In the genomic region with DNA sequence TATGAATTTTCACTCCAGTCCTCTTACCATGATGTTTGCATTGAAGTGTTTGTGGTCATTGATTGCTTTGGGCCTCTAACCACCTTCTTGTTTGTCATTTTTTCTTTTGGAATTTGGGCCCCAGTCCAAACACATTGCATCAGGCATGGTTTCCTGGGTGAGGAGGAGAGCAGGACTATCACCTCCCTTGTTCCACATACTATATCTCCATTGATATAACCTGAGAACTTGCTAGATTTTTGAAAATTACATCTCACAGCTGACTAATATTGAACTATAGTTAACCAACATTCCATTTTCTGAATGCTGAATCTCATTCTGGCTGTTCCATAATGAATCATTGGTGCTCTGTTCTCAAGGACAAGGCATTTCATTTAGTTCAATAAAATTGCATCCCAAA, we compare ENCODE assay signal across 1 cellular context.
A peak's percentile ranks its signal among the peaks of the same experiment; 100 is the strongest.
TF ChIP-seq lines count a peak whose summit lies in the region.

No MANE protein-coding gene starts in this region.

TF ChIP-seq in HepG2, 621 proteins besides CTCF, POLR2A, EP300 and RAD21 (continued from another document and continues in another):
- TF ChIP-seq ZNF180 (CRISPR knock-in tag; IDR thresholded peaks at IDR 0.05; ENCODE audit: borderline replicate concordance, low read depth) = no peak
- peak; percentile 99 for TF ChIP-seq KDM1A (CRISPR knock-in tag; IDR thresholded peaks at IDR 0.05)
- TF ChIP-seq ZSCAN30 (CRISPR knock-in tag; IDR thresholded peaks at IDR 0.05) = no peak
- TF ChIP-seq ISL2 (CRISPR knock-in tag; IDR thresholded peaks at IDR 0.05) = 0 out of 2 replicates have a peak, but pooled peaks have one; percentile 30
- no peak for TF ChIP-seq ZNF839 (CRISPR knock-in tag; IDR thresholded peaks at IDR 0.05; ENCODE audit: borderline replicate concordance)
- TF ChIP-seq, protein P1, sequence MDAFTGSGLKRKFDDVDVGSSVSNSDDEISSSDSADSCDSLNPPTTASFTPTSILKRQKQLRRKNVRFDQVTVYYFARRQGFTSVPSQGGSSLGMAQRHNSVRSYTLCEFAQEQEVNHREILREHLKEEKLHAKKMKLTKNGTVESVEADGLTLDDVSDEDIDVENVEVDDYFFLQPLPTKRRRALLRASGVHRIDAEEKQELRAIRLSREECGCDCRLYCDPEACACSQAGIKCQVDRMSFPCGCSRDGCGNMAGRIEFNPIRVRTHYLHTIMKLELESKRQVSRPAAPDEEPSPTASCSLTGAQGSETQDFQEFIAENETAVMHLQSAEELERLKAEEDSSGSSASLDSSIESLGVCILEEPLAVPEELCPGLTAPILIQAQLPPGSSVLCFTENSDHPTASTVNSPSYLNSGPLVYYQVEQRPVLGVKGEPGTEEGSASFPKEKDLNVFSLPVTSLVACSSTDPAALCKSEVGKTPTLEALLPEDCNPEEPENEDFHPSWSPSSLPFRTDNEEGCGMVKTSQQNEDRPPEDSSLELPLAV (CRISPR knock-in tag; conservative IDR thresholded peaks at IDR 0.05; ENCODE audit: low read depth) = no peak
- TF ChIP-seq ARNT2 (CRISPR knock-in tag; IDR thresholded peaks at IDR 0.05; ENCODE audit: low read depth) = no peak
- TF ChIP-seq HOXD1 (CRISPR knock-in tag; IDR thresholded peaks at IDR 0.05) = no peak
- TF ChIP-seq, protein P2, sequence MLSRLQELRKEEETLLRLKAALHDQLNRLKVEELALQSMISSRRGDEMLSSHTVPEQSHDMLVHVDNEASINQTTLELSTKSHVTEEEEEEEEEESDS (CRISPR knock-in tag; IDR thresholded peaks at IDR 0.05; ENCODE audit: borderline replicate concordance) = no peak
- TF ChIP-seq ZNF3 (CRISPR knock-in tag; IDR thresholded peaks at IDR 0.05) = peak; percentile 87
- no peak for TF ChIP-seq KAT8 (CRISPR knock-in tag; IDR thresholded peaks at IDR 0.05)
- no peak for TF ChIP-seq HOXA7 (CRISPR knock-in tag; IDR thresholded peaks at IDR 0.05)
- TF ChIP-seq ZNF644 (CRISPR knock-in tag; IDR thresholded peaks at IDR 0.05; ENCODE audit: low read depth) = peak; percentile 48; the same call in 1 of the 2 replicates
- no peak for TF ChIP-seq MIER3 (CRISPR knock-in tag; IDR thresholded peaks at IDR 0.05; ENCODE audit: borderline replicate concordance)
- TF ChIP-seq, protein P3, sequence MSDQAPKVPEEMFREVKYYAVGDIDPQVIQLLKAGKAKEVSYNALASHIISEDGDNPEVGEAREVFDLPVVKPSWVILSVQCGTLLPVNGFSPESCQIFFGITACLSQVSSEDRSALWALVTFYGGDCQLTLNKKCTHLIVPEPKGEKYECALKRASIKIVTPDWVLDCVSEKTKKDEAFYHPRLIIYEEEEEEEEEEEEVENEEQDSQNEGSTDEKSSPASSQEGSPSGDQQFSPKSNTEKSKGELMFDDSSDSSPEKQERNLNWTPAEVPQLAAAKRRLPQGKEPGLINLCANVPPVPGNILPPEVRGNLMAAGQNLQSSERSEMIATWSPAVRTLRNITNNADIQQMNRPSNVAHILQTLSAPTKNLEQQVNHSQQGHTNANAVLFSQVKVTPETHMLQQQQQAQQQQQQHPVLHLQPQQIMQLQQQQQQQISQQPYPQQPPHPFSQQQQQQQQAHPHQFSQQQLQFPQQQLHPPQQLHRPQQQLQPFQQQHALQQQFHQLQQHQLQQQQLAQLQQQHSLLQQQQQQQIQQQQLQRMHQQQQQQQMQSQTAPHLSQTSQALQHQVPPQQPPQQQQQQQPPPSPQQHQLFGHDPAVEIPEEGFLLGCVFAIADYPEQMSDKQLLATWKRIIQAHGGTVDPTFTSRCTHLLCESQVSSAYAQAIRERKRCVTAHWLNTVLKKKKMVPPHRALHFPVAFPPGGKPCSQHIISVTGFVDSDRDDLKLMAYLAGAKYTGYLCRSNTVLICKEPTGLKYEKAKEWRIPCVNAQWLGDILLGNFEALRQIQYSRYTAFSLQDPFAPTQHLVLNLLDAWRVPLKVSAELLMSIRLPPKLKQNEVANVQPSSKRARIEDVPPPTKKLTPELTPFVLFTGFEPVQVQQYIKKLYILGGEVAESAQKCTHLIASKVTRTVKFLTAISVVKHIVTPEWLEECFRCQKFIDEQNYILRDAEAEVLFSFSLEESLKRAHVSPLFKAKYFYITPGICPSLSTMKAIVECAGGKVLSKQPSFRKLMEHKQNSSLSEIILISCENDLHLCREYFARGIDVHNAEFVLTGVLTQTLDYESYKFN (CRISPR knock-in tag; conservative IDR thresholded peaks at IDR 0.05) = peak; percentile 61
- TF ChIP-seq SOX5 (CRISPR knock-in tag; IDR thresholded peaks at IDR 0.05; ENCODE audit: borderline replicate concordance) = peak; percentile 39; the same call in 1 of the 2 replicates
- TF ChIP-seq SKI (IDR thresholded peaks at IDR 0.05; ENCODE audit: partially characterized antibody) = peak; percentile 64
- TF ChIP-seq SMARCC2 (IDR thresholded peaks at IDR 0.05) = no peak
- no peak for TF ChIP-seq TBP (CRISPR knock-in tag; IDR thresholded peaks at IDR 0.05)
- no peak for TF ChIP-seq U2AF2 (IDR thresholded peaks at IDR 0.05; ENCODE audit: low read depth, low read length)
- no peak for TF ChIP-seq DNMT3B (CRISPR knock-in tag; conservative IDR thresholded peaks at IDR 0.05)
- peak; percentile 76 for TF ChIP-seq BCL6 (CRISPR knock-in tag; IDR thresholded peaks at IDR 0.05)
- no peak for TF ChIP-seq SOX6 (IDR thresholded peaks at IDR 0.05)
- peak; percentile 71 for TF ChIP-seq SOX6 (CRISPR knock-in tag; IDR thresholded peaks at IDR 0.05)
- TF ChIP-seq, protein P4, sequence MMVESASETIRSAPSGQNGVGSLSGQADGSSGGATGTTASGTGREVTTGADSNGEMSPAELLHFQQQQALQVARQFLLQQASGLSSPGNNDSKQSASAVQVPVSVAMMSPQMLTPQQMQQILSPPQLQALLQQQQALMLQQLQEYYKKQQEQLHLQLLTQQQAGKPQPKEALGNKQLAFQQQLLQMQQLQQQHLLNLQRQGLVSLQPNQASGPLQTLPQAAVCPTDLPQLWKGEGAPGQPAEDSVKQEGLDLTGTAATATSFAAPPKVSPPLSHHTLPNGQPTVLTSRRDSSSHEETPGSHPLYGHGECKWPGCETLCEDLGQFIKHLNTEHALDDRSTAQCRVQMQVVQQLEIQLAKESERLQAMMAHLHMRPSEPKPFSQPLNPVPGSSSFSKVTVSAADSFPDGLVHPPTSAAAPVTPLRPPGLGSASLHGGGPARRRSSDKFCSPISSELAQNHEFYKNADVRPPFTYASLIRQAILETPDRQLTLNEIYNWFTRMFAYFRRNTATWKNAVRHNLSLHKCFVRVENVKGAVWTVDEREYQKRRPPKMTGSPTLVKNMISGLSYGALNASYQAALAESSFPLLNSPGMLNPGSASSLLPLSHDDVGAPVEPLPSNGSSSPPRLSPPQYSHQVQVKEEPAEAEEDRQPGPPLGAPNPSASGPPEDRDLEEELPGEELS (CRISPR knock-in tag; IDR thresholded peaks at IDR 0.05) = peak; percentile 69
- TF ChIP-seq CHD4 (IDR thresholded peaks at IDR 0.05; ENCODE audit: borderline replicate concordance, low read length) = peak; percentile 40; the same call in 1 of the 2 replicates
- TF ChIP-seq, protein P5, sequence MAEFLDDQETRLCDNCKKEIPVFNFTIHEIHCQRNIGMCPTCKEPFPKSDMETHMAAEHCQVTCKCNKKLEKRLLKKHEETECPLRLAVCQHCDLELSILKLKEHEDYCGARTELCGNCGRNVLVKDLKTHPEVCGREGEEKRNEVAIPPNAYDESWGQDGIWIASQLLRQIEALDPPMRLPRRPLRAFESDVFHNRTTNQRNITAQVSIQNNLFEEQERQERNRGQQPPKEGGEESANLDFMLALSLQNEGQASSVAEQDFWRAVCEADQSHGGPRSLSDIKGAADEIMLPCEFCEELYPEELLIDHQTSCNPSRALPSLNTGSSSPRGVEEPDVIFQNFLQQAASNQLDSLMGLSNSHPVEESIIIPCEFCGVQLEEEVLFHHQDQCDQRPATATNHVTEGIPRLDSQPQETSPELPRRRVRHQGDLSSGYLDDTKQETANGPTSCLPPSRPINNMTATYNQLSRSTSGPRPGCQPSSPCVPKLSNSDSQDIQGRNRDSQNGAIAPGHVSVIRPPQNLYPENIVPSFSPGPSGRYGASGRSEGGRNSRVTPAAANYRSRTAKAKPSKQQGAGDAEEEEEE (CRISPR knock-in tag; IDR thresholded peaks at IDR 0.05; ENCODE audit: borderline replicate concordance) = no peak
- no peak for TF ChIP-seq THYN1 (CRISPR knock-in tag; IDR thresholded peaks at IDR 0.05; ENCODE audit: borderline replicate concordance, low read depth)
- TF ChIP-seq SAP130 (CRISPR knock-in tag; IDR thresholded peaks at IDR 0.05; ENCODE audit: low read depth) = peak; percentile 33
- no peak for TF ChIP-seq ZNF605 (CRISPR knock-in tag; IDR thresholded peaks at IDR 0.05)
- 0 out of 2 replicates have a peak, but pooled peaks have one; percentile 19 for TF ChIP-seq ZNF205 (CRISPR knock-in tag; IDR thresholded peaks at IDR 0.05)
- no peak for TF ChIP-seq SOX13 (IDR thresholded peaks at IDR 0.05)
- TF ChIP-seq SOX13 (CRISPR knock-in tag; conservative IDR thresholded peaks at IDR 0.05 in 1 of 2, IDR thresholded peaks at IDR 0.05 in 1 of 2) = peak in 1 of 2 experiments; percentile 35; a peak in 1 of 4 replicates
- TF ChIP-seq ZKSCAN1 (IDR thresholded peaks at IDR 0.05; ENCODE audit: low read length) = peak; percentile 46; the same call in 1 of the 2 replicates
- TF ChIP-seq KLF13 (CRISPR knock-in tag; IDR thresholded peaks at IDR 0.05) = no peak
- no peak for TF ChIP-seq ZFY (CRISPR knock-in tag; IDR thresholded peaks at IDR 0.05)
- TF ChIP-seq ZFP41 (CRISPR knock-in tag; IDR thresholded peaks at IDR 0.05; ENCODE audit: borderline replicate concordance) = no peak
- TF ChIP-seq, protein P6, sequence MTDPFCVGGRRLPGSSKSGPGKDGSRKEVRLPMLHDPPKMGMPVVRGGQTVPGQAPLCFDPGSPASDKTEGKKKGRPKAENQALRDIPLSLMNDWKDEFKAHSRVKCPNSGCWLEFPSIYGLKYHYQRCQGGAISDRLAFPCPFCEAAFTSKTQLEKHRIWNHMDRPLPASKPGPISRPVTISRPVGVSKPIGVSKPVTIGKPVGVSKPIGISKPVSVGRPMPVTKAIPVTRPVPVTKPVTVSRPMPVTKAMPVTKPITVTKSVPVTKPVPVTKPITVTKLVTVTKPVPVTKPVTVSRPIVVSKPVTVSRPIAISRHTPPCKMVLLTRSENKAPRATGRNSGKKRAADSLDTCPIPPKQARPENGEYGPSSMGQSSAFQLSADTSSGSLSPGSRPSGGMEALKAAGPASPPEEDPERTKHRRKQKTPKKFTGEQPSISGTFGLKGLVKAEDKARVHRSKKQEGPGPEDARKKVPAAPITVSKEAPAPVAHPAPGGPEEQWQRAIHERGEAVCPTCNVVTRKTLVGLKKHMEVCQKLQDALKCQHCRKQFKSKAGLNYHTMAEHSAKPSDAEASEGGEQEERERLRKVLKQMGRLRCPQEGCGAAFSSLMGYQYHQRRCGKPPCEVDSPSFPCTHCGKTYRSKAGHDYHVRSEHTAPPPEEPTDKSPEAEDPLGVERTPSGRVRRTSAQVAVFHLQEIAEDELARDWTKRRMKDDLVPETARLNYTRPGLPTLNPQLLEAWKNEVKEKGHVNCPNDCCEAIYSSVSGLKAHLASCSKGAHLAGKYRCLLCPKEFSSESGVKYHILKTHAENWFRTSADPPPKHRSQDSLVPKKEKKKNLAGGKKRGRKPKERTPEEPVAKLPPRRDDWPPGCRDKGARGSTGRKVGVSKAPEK (CRISPR knock-in tag; IDR thresholded peaks at IDR 0.05; ENCODE audit: borderline replicate concordance) = no peak
- peak; percentile 60; the same call in 1 of the 2 replicates for TF ChIP-seq CBFB (CRISPR knock-in tag; IDR thresholded peaks at IDR 0.05)
- TF ChIP-seq STAT5B (CRISPR knock-in tag; IDR thresholded peaks at IDR 0.05) = no peak
- TF ChIP-seq AGO2 (optimal IDR thresholded peaks at IDR 0.05; ENCODE audit: low read depth, low read length) = no peak
- TF ChIP-seq ELF3 (CRISPR knock-in tag; IDR thresholded peaks at IDR 0.05) = 0 out of 2 replicates have a peak, but pooled peaks have one; percentile 36
- no peak for TF ChIP-seq LCORL (IDR thresholded peaks at IDR 0.05)
- TF ChIP-seq LCORL (CRISPR knock-in tag; IDR thresholded peaks at IDR 0.05) = no peak
- no peak for TF ChIP-seq YEATS4 (CRISPR knock-in tag; IDR thresholded peaks at IDR 0.05; ENCODE audit: borderline replicate concordance)
